In the genomic region with DNA sequence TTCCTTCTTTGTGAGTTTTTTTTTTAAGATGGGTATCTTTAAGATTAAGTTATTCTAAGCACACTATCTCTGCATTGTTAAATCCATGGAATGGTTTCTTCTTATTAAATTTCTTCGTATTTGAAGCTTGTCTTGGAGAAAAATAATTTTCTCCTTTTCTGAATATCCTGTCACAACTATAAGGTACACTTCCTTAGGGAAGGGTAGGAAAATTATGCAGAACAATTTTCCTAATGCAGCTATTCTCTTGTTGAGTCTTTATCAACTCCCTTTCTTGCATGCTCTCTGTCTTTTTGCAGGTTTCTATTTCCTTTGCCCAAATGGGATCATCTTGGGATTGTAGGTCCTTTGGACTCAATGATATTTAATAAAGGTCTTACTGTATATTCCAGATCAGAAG, we compare ENCODE assay signal across 29 cellular contexts.
"Had no signal": no experiment of that assay in that cellular context is flagged by ENCODE, and none has a peak within 500 bp of the region (broad histone marks: within the 10 kb centered on the region; RNA-seq: fewer than 3 reads in every experiment).

No MANE protein-coding gene starts in this region.

- H3K27me3 ChIP-seq: colonic mucosa, dorsolateral prefrontal cortex, esophagus muscularis mucosa, esophagus squamous epithelium, foreskin keratinocyte, gastrocnemius medialis, gastroesophageal sphincter, heart left ventricle, heart right ventricle had no signal

- H3K9me3 Mint-ChIP-seq: dendritic cell treated with granulocyte-macrophage colony-stimulating factor and Interleukin-4, amounts not matched to agents 40 ng/mL and 50 ng/mL, for 4 days; effector memory CD8-positive, alpha-beta T cell; endodermal cell had no signal

- H3K27ac Mint-ChIP-seq: dendritic cell treated with granulocyte-macrophage colony-stimulating factor and Interleukin-4, amounts not matched to agents 40 ng/mL and 50 ng/mL, for 4 days; endodermal cell had no signal

- H3K9me3 ChIP-seq: colonic mucosa, esophagus muscularis mucosa, esophagus squamous epithelium, gastrocnemius medialis, gastroesophageal sphincter, heart left ventricle, heart right ventricle had no signal

- ATAC-seq: effector memory CD8-positive, alpha-beta T cell; esophagus mucosa; foreskin keratinocyte; gastrocnemius medialis; gastroesophageal sphincter; heart left ventricle; heart right ventricle had no signal

- H3K27ac ChIP-seq: colonic mucosa, coronary artery, dorsolateral prefrontal cortex, epithelial cell of prostate, esophagus muscularis mucosa, esophagus squamous epithelium, foreskin keratinocyte, gastrocnemius medialis, gastroesophageal sphincter, heart left ventricle, heart right ventricle had no signal

- H3K4me3 Mint-ChIP-seq: dendritic cell treated with granulocyte-macrophage colony-stimulating factor and Interleukin-4, amounts not matched to agents 40 ng/mL and 50 ng/mL, for 4 days; effector memory CD8-positive, alpha-beta T cell; endodermal cell had no signal

- H3K27me3 Mint-ChIP-seq: dendritic cell treated with granulocyte-macrophage colony-stimulating factor and Interleukin-4, amounts not matched to agents 40 ng/mL and 50 ng/mL, for 4 days had no signal

- DNase-seq: colonic mucosa; cortex of kidney; dermis blood vessel endothelial cell; dorsolateral prefrontal cortex; effector CD4-positive, alpha-beta T cell; effector CD8-positive, alpha-beta T cell; effector memory CD4-positive, alpha-beta T cell; effector memory CD8-positive, alpha-beta T cell; endodermal cell; erythroblast; esophagus squamous epithelium; foreskin fibroblast; foreskin keratinocyte; foreskin melanocyte; gastrocnemius medialis; glutamatergic neuron; head of caudate nucleus; heart left ventricle; heart right ventricle had no signal

- H3K36me3 ChIP-seq: colonic mucosa, esophagus muscularis mucosa, esophagus squamous epithelium, gastrocnemius medialis, gastroesophageal sphincter, heart left ventricle, heart right ventricle had no signal

- H3K4me3 ChIP-seq: colonic mucosa, coronary artery, dorsolateral prefrontal cortex, esophagus muscularis mucosa, esophagus squamous epithelium, gastrocnemius medialis, gastroesophageal sphincter, heart left ventricle, heart right ventricle had no signal

- FAIRE-seq: colon, endometrium, endothelial cell of umbilical vein, frontal cortex had no signal
